Comparison of ENCODE assay signal across 1 cellular context in the genomic region with DNA sequence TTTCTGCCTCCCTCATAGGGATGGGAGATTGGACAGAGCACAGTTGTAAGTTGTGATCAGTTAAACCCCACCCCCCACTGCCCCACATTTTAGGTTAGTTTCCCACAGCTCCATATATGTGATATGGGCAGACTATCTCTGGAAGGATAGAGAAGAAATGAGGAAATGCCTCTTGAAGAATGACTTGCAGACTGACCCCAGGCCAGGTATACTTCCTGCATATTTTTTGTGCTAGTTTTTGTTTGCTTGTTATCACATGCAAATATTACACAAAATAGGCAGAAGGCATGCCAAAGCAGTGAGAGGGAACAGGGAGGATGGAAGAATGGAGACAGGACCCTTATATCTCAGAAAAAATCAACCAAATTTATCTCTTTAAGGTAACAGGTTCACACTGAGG.
TF ChIP-seq lines count a peak whose summit lies in the region.

No MANE protein-coding gene starts in this region.

TF ChIP-seq in A549, 52 proteins besides CTCF, POLR2A, EP300 and RAD21:
- TF ChIP-seq, protein P1, sequence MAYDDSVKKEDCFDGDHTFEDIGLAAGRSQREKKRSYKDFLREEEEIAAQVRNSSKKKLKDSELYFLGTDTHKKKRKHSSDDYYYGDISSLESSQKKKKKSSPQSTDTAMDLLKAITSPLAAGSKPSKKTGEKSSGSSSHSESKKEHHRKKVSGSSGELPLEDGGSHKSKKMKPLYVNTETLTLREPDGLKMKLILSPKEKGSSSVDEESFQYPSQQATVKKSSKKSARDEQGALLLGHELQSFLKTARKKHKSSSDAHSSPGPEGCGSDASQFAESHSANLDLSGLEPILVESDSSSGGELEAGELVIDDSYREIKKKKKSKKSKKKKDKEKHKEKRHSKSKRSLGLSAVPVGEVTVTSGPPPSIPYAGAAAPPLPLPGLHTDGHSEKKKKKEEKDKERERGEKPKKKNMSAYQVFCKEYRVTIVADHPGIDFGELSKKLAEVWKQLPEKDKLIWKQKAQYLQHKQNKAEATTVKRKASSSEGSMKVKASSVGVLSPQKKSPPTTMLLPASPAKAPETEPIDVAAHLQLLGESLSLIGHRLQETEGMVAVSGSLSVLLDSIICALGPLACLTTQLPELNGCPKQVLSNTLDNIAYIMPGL (CRISPR knock-in tag; IDR thresholded peaks at IDR 0.05; ENCODE audit: borderline replicate concordance): no peak
- no peak for TF ChIP-seq NFE2L2 (conservative IDR thresholded peaks at IDR 0.05; ENCODE audit: low read length)
- TF ChIP-seq CBX8 (IDR thresholded peaks at IDR 0.05): no peak
- TF ChIP-seq ESRRA (IDR thresholded peaks at IDR 0.05; ENCODE audit: borderline replicate concordance, low read length): no peak
- TF ChIP-seq EHMT2 (IDR thresholded peaks at IDR 0.05; ENCODE audit: low read depth): no peak
- TF ChIP-seq, protein P2, sequence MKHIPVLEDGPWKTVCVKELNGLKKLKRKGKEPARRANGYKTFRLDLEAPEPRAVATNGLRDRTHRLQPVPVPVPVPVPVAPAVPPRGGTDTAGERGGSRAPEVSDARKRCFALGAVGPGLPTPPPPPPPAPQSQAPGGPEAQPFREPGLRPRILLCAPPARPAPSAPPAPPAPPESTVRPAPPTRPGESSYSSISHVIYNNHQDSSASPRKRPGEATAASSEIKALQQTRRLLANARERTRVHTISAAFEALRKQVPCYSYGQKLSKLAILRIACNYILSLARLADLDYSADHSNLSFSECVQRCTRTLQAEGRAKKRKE (CRISPR knock-in tag; IDR thresholded peaks at IDR 0.05; ENCODE audit: low read depth): no peak
- no peak for TF ChIP-seq CHD2 (IDR thresholded peaks at IDR 0.05; ENCODE audit: low read length, partially characterized antibody)
